In genomic region chr12:101280006-101280505, GRCh38 we compare ENCODE assay signal across 1 cellular context.
A peak's percentile ranks its signal among the peaks of the same experiment; 100 is the strongest.
TF ChIP-seq lines count a peak whose summit lies in the region.

TSS of gene UTP20 (plus strand) at chr12:101280105. CDS start at chr12:101280283, 178 bp downstream.

TF ChIP-seq in HepG2, 621 proteins besides CTCF, POLR2A, EP300 and RAD21 (continued from another document and continues in another):
- peak; percentile 21; the same call in 1 of the 2 replicates for TF ChIP-seq ARID5B (CRISPR knock-in tag; IDR thresholded peaks at IDR 0.05)
- TF ChIP-seq SNAPC4 (CRISPR knock-in tag; IDR thresholded peaks at IDR 0.05): 0 out of 2 replicates have a peak, but pooled peaks have one; percentile 45
- TF ChIP-seq ZBTB26 (CRISPR knock-in tag; IDR thresholded peaks at IDR 0.05; ENCODE audit: borderline replicate concordance): no peak
- TF ChIP-seq ASH2L (IDR thresholded peaks at IDR 0.05; ENCODE audit: insufficient read length, low read depth, low read length): peak; percentile 95
- TF ChIP-seq ZNF891 (CRISPR knock-in tag; IDR thresholded peaks at IDR 0.05): peak; percentile 79
- no peak for TF ChIP-seq HNF4G (IDR thresholded peaks at IDR 0.05; ENCODE audit: borderline replicate concordance, low read depth, low read length)
- no peak for TF ChIP-seq HNF4G (CRISPR knock-in tag; IDR thresholded peaks at IDR 0.05; ENCODE audit: borderline replicate concordance, low read depth)
- no peak; the same call in 1 of the 2 replicates for TF ChIP-seq ZNF143 (CRISPR knock-in tag; IDR thresholded peaks at IDR 0.05)
- no peak for TF ChIP-seq RELA (CRISPR knock-in tag; IDR thresholded peaks at IDR 0.05)
- 0 out of 2 replicates have a peak, but pooled peaks have one; percentile 56 for TF ChIP-seq ZNF264 (CRISPR knock-in tag; IDR thresholded peaks at IDR 0.05)
- TF ChIP-seq ZNF414 (CRISPR knock-in tag; IDR thresholded peaks at IDR 0.05): no peak
- peak; percentile 72; the same call in 1 of the 2 replicates for TF ChIP-seq ZNF816 (CRISPR knock-in tag; IDR thresholded peaks at IDR 0.05; ENCODE audit: borderline replicate concordance)
- TF ChIP-seq NCOA2 (CRISPR knock-in tag; IDR thresholded peaks at IDR 0.05): no peak
- TF ChIP-seq HOMEZ (CRISPR knock-in tag; IDR thresholded peaks at IDR 0.05; ENCODE audit: low read depth): no peak
- no peak for TF ChIP-seq CEBPB (IDR thresholded peaks at IDR 0.05; ENCODE audit: borderline replicate concordance, low read depth, low read length)
- peak; percentile 63; the same call in 1 of the 2 replicates for TF ChIP-seq THAP9 (CRISPR knock-in tag; IDR thresholded peaks at IDR 0.05; ENCODE audit: borderline replicate concordance)
- TF ChIP-seq MTERF4 (CRISPR knock-in tag; IDR thresholded peaks at IDR 0.05): no peak
- no peak for TF ChIP-seq ZNF7 (CRISPR knock-in tag; IDR thresholded peaks at IDR 0.05)
- no peak for TF ChIP-seq NFE2L1 (CRISPR knock-in tag; IDR thresholded peaks at IDR 0.05; ENCODE audit: borderline replicate concordance)
- TF ChIP-seq NR2F6 (IDR thresholded peaks at IDR 0.05): no peak
- no peak for TF ChIP-seq NR2F6 (CRISPR knock-in tag; IDR thresholded peaks at IDR 0.05)
- TF ChIP-seq ZSCAN5A (CRISPR knock-in tag; IDR thresholded peaks at IDR 0.05; ENCODE audit: borderline replicate concordance): no peak
- no peak for TF ChIP-seq ZNF124 (CRISPR knock-in tag; IDR thresholded peaks at IDR 0.05)
- no peak for TF ChIP-seq ISX (CRISPR knock-in tag; conservative IDR thresholded peaks at IDR 0.05)
- no peak for TF ChIP-seq PAWR (CRISPR knock-in tag; IDR thresholded peaks at IDR 0.05; ENCODE audit: borderline replicate concordance)
- TF ChIP-seq ZBTB43 (CRISPR knock-in tag; conservative IDR thresholded peaks at IDR 0.05): no peak
- TF ChIP-seq MAFF (IDR thresholded peaks at IDR 0.05; ENCODE audit: low read depth, low read length): no peak
- TF ChIP-seq GATAD1 (CRISPR knock-in tag; IDR thresholded peaks at IDR 0.05): peak; percentile 97
- TF ChIP-seq KMT2A (CRISPR knock-in tag; IDR thresholded peaks at IDR 0.05): peak; percentile 92
- TF ChIP-seq PRDM4 (CRISPR knock-in tag; IDR thresholded peaks at IDR 0.05; ENCODE audit: borderline replicate concordance): no peak
- no peak for TF ChIP-seq ZNF234 (CRISPR knock-in tag; conservative IDR thresholded peaks at IDR 0.05)
- no peak for TF ChIP-seq SNAPC5 (CRISPR knock-in tag; IDR thresholded peaks at IDR 0.05; ENCODE audit: borderline replicate concordance)
- TF ChIP-seq ZNF572 (CRISPR knock-in tag; IDR thresholded peaks at IDR 0.05): no peak
- TF ChIP-seq SP5 (CRISPR knock-in tag; IDR thresholded peaks at IDR 0.05; ENCODE audit: borderline replicate concordance, low read depth): no peak
- no peak for TF ChIP-seq NFIB (CRISPR knock-in tag; IDR thresholded peaks at IDR 0.05; ENCODE audit: borderline replicate concordance)
- TF ChIP-seq ZNF383 (CRISPR knock-in tag; IDR thresholded peaks at IDR 0.05; ENCODE audit: borderline replicate concordance): no peak
